In genomic region chr9:128818839-128819715, GRCh38 we compare ENCODE assay signal across 8 cellular contexts. TPM values are rescaled to one million over a fixed set of nuclear protein-coding genes. Genes with fewer than 3 reads are reported as not detected.
DNase-seq lines count a peak whose midpoint lies in the region; ATAC-seq and TF ChIP-seq lines count a peak whose summit lies in the region.

No MANE protein-coding gene starts in this region.

- no peaks in the 10 kb centered on the region for H3K9me3 Mint-ChIP-seq in activated naive CD8-positive, alpha-beta T cell treated with anti-CD3 and anti-CD28 coated beads for 36 hours
- no peaks in the 10 kb centered on the region for H3K9me3 Mint-ChIP-seq in progenitor cell of endocrine pancreas (ENCODE audit: low read depth)

- peak overlapping the region; percentile 98 for H3K4me2 ChIP-seq in PC-9

- CTCF ChIA-PET in PC-9 (lab: Charles Lee) = interaction anchor here (0.6 to 1.7 kb wide), 6 partner anchors 78 to 381 kb away, joined by 3 to 6 read pairs (median 4); partner anchors contain the start of genes PKN3, SH3GLB2 and ZDHHC12

- no peaks in the 10 kb centered on the region for H3K36me3 ChIP-seq in PC-9 (ENCODE audit: low read depth)
- peaks cover 17% of the 10 kb centered on the region for H3K36me3 ChIP-seq in right atrium auricular region

- intact Hi-C loops in PC-9 (cut with micrococcal nuclease; ENCODE audit: unreplicated experiment) = loop anchor here (1.0 to 10.0 kb wide), 2 partner anchors 94 to 184 kb away; partner anchors contain the start of gene ZDHHC12

- H3K9me2 ChIP-seq in PC-9 (ENCODE audit: insufficient read depth) = no peaks in the 10 kb centered on the region

- H3K36me3 Mint-ChIP-seq in activated naive CD8-positive, alpha-beta T cell treated with anti-CD3 and anti-CD28 coated beads for 36 hours = peaks cover 8% of the 10 kb centered on the region
- peaks cover 2% of the 10 kb centered on the region for H3K36me3 Mint-ChIP-seq in progenitor cell of endocrine pancreas (ENCODE audit: insufficient read depth)

- peaks cover 7% of the 10 kb centered on the region; the same call in 1 of the 2 replicates for H3K4me1 ChIP-seq in PC-9 (replicated peaks; ENCODE audit: insufficient read depth)
- H3K4me1 ChIP-seq in right atrium auricular region = peaks cover 0 to 18% of the 10 kb centered on the region in 2 donors

- peak overlapping the region; percentile 69 for H3K27ac Mint-ChIP-seq in activated naive CD8-positive, alpha-beta T cell treated with anti-CD3 and anti-CD28 coated beads for 36 hours
- peak overlapping the region; percentile 76 for H3K27ac Mint-ChIP-seq in progenitor cell of endocrine pancreas

- POLR2A ChIA-PET in PC-9 (lab: Charles Lee; ENCODE audit: unreplicated experiment) = interaction anchor here (0.6 to 1.1 kb wide), 4 partner anchors 12 to 180 kb away, joined by 3 to 10 read pairs (median 4); no protein-coding TSS in a partner anchor

- H3K4me3 Mint-ChIP-seq in activated naive CD8-positive, alpha-beta T cell treated with anti-CD3 and anti-CD28 coated beads for 36 hours = peak overlapping the region; percentile 81
- peak overlapping the region; percentile 74 for H3K4me3 Mint-ChIP-seq in progenitor cell of endocrine pancreas (ENCODE audit: low read depth)

- H3K79me2 ChIP-seq in PC-9 (ENCODE audit: low read depth) = no peaks in the 10 kb centered on the region

- H3F3A ChIP-seq in PC-9 (ENCODE audit: insufficient read depth, low read depth) = peaks cover 4% of the 10 kb centered on the region; the same call in 1 of the 2 replicates

- peak overlapping the region; percentile 78; the same call in 1 of the 2 replicates for H2AFZ ChIP-seq in PC-9

- H3K4me3 ChIP-seq in PC-9 (peak overlapping the region; percentile 58), right atrium auricular region (peak overlapping the region; percentile 56 to 72)

- no peak overlapping the region for H3K27ac ChIP-seq in PC-9
- peak overlapping the region; percentile 85 to 92 for H3K27ac ChIP-seq in right atrium auricular region

- peaks cover 5% of the 10 kb centered on the region; the same call in 1 of the 2 replicates for H4K20me1 ChIP-seq in PC-9 (ENCODE audit: insufficient read depth)

- TSS peak; percentile 42 for BruUV-seq in PC-9 (replicated peaks; lab: Mats Ljungman, UMichigan)

- peak; percentile 27 for ATAC-seq in GM18907 (IDR thresholded peaks at IDR 0.05; ENCODE audit: unreplicated experiment)
- ATAC-seq in HG03139 (IDR thresholded peaks at IDR 0.05; ENCODE audit: unreplicated experiment) = peak; percentile 13

- H3K27me3 Mint-ChIP-seq in activated naive CD8-positive, alpha-beta T cell treated with anti-CD3 and anti-CD28 coated beads for 36 hours = peaks cover 3% of the 10 kb centered on the region
- no peaks in the 10 kb centered on the region for H3K27me3 Mint-ChIP-seq in progenitor cell of endocrine pancreas

- no peaks in the 10 kb centered on the region for H3K27me3 ChIP-seq in PC-9 (ENCODE audit: insufficient read depth, low read depth)
- no peaks in the 10 kb centered on the region for H3K27me3 ChIP-seq in right atrium auricular region

- peak; percentile 28 for DNase-seq in AG08395 (ENCODE audit: low spot score)
- DNase-seq in PC-9 = no peak
- peak; percentile 64 for DNase-seq in activated naive CD8-positive, alpha-beta T cell treated with anti-CD3 and anti-CD28 coated beads for 36 hours
- DNase-seq in right atrium auricular region (ENCODE audit: low spot score) = no peak
- peak; percentile 31 for DNase-seq in progenitor cell of endocrine pancreas (ENCODE audit: low spot score, unreplicated experiment)
- no peak for DNase-seq in SKM-1 treated with dmso at 0.1 percent for 144 hours (lab: John Stamatoyannopoulos, UW; ENCODE audit: unreplicated experiment)

- no peak for TF ChIP-seq CTCF in PC-9 (conservative IDR thresholded peaks at IDR 0.05)
- no peak for TF ChIP-seq CTCF in right atrium auricular region (IDR thresholded peaks at IDR 0.05)
- no peak for TF ChIP-seq CTCF in progenitor cell of endocrine pancreas (IDR thresholded peaks at IDR 0.05; ENCODE audit: unreplicated experiment)

- H3K9me3 ChIP-seq in PC-9 (ENCODE audit: insufficient read depth, low read depth) = no peaks in the 10 kb centered on the region
- H3K9me3 ChIP-seq in right atrium auricular region = no peaks in the 10 kb centered on the region

- H3K4me1 Mint-ChIP-seq in activated naive CD8-positive, alpha-beta T cell treated with anti-CD3 and anti-CD28 coated beads for 36 hours = peaks cover 28% of the 10 kb centered on the region
- H3K4me1 Mint-ChIP-seq in progenitor cell of endocrine pancreas (ENCODE audit: low read depth) = peaks cover 3% of the 10 kb centered on the region

RNA-seq across cellular contexts. Expression of gene ENDOG, which starts 0.8 kb away (rescaled TPM):
- total RNA-seq in PC-9 (2021) (28.6 and 47.9 TPM in 2 replicates), right atrium auricular region (10 to 100 TPM; 33.6 to 74.4 TPM), progenitor cell of endocrine pancreas (14.7 and 18.0 TPM in 2 replicates)
- total RNA-seq in activated naive CD8-positive, alpha-beta T cell treated with anti-CD3 and anti-CD28 coated beads for 36 hours = 10 to 100 TPM; 20.1 to 22.9 TPM

RNA-seq across cellular contexts. Expression of gene SPOUT1, which starts 10.5 kb away (rescaled TPM):
- total RNA-seq in PC-9 (2021) = 59.6 and 75.5 TPM in 2 replicates
- total RNA-seq in activated naive CD8-positive, alpha-beta T cell treated with anti-CD3 and anti-CD28 coated beads for 36 hours = 100 to 1,000 TPM; 109 to 111 TPM
- total RNA-seq in right atrium auricular region = 10 to 100 TPM in 1 of 2 donors, 1 to 10 TPM in 1; 8.5 to 11.6 TPM
- total RNA-seq in progenitor cell of endocrine pancreas = 47.5 and 57.9 TPM in 2 replicates

RNA-seq across cellular contexts. Expression of gene TBC1D13, which starts 32.0 kb away (rescaled TPM):
- total RNA-seq in PC-9 (2021) = 38.2 and 41.9 TPM in 2 replicates
- 10 to 100 TPM; 16.3 to 18.8 TPM for total RNA-seq in activated naive CD8-positive, alpha-beta T cell treated with anti-CD3 and anti-CD28 coated beads for 36 hours
- total RNA-seq in right atrium auricular region = 10 to 100 TPM; 14.2 to 17.1 TPM
- total RNA-seq in progenitor cell of endocrine pancreas = 36.1 and 36.2 TPM in 2 replicates

RNA-seq across cellular contexts. Expression of gene ZER1, which starts 47.4 kb away (rescaled TPM):
- total RNA-seq in PC-9 (2021) (65.2 and 70.0 TPM in 2 replicates), right atrium auricular region (10 to 100 TPM; 61.6 to 72.6 TPM), progenitor cell of endocrine pancreas (38.4 and 42.2 TPM in 2 replicates)
- total RNA-seq in activated naive CD8-positive, alpha-beta T cell treated with anti-CD3 and anti-CD28 coated beads for 36 hours = 10 to 100 TPM; 13.7 to 14.4 TPM

Comparison
In these comparisons a context has a peak if more than half of its experiments do, and no peak if none do; other contexts are left out.
1. DNase-seq: peak in AG08395 (single experiment), activated naive CD8-positive, alpha-beta T cell treated with anti-CD3 and anti-CD28 coated beads for 36 hours (single experiment) and progenitor cell of endocrine pancreas (single experiment); none in PC-9 (0 of 2), right atrium auricular region (single experiment) and SKM-1 treated with dmso at 0.1 percent for 144 hours (single experiment).